In the genomic region with DNA sequence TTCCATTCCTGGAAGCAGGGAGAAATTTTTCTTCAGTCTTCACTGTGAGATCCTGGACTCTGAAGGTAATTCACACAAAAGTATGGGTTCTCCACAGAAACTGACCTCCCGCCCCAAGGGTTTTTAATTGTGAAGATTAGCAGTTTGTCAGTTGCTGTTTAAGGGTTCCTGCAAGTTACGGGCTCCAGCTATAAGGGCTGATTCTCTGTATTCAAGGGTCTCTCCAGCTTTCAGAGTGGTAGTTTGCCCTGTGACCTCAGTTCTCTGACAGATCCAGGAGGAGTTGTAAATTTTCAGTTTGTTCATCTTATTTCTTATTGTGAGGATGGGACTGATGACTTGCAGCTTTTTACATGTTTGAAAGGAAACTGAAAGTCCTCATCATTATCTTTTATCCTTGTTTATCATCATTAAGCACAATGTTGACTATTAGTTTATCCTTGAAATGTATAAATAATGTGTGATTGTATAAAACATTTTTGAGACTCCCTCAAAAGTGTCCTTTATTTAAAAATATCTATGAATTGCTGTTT, we compare ENCODE assay signal across 13 cellular contexts.
DNase-seq lines count a peak whose midpoint lies in the region; ATAC-seq and TF ChIP-seq lines count a peak whose summit lies in the region.
"Had no signal": no experiment of that assay in that cellular context is flagged by ENCODE, and none has a peak within 500 bp of the region (broad histone marks: within the 10 kb centered on the region; RNA-seq: fewer than 3 reads in every experiment).

No MANE protein-coding gene starts in this region.

- H3K27ac ChIP-seq in BLaER1 (peak overlapping the region; percentile 10), HEK293 (ENCODE audit: extremely low read depth, low read depth, low read length) (0 out of 2 replicates have a peak overlapping the region, but pooled peaks have one; percentile 32)
- H3K27ac ChIP-seq: GM23248 had no signal

- H3K27ac Mint-ChIP-seq in activated naive CD8-positive, alpha-beta T cell treated with anti-CD3 and anti-CD28 coated beads for 36 hours: peak overlapping the region; percentile 23
- H3K27ac Mint-ChIP-seq in mesothelial cell of epicardium: peak overlapping the region; percentile 75

- peaks cover 25% of the 10 kb centered on the region for H3K4me1 Mint-ChIP-seq in activated naive CD8-positive, alpha-beta T cell treated with anti-CD3 and anti-CD28 coated beads for 36 hours
- peaks cover 18% of the 10 kb centered on the region for H3K4me1 Mint-ChIP-seq in mesothelial cell of epicardium

- no peak for DNase-seq in activated naive CD8-positive, alpha-beta T cell treated with anti-CD3 and anti-CD28 coated beads for 36 hours
- no peak for DNase-seq in mesothelial cell of epicardium (ENCODE audit: low spot score in 2 of 2, unreplicated experiment in 2 of 2)
- DNase-seq in dermis blood vessel endothelial cell: no peak
- DNase-seq in lower leg skin (ENCODE audit: low spot score in 2 of 2): no peak
- DNase-seq: NCI-H2029, NCI-H82 had no signal

- no peaks in the 10 kb centered on the region for H3K27me3 ChIP-seq in BLaER1

- no peak overlapping the region for H3K9ac ChIP-seq in BLaER1
- H3K9ac ChIP-seq: GM23248 had no signal

- no peaks in the 10 kb centered on the region for H3K27me3 Mint-ChIP-seq in activated naive CD8-positive, alpha-beta T cell treated with anti-CD3 and anti-CD28 coated beads for 36 hours
- no peaks in the 10 kb centered on the region for H3K27me3 Mint-ChIP-seq in mesothelial cell of epicardium (ENCODE audit: low read depth)

- intact Hi-C loops in lower leg skin (cut with DNase I; ENCODE audit: low total_unique reads): no loop called here

- H3K4me3 Mint-ChIP-seq in activated naive CD8-positive, alpha-beta T cell treated with anti-CD3 and anti-CD28 coated beads for 36 hours: no peak overlapping the region
- no peak overlapping the region for H3K4me3 Mint-ChIP-seq in mesothelial cell of epicardium

- no peak for TF ChIP-seq POLR2A in lower leg skin (IDR thresholded peaks at IDR 0.05)

- POLR2A ChIA-PET in HEK293 (lab: Yijun Ruan, JAX): no interaction called here

- H3K4me1 ChIP-seq in BLaER1: peaks cover 14% of the 10 kb centered on the region; the same call in 1 of the 2 replicates
- peaks cover 11% of the 10 kb centered on the region for H3K4me1 ChIP-seq in HEK293 (ENCODE audit: control insufficient read depth, insufficient read depth, low read length)

- H3K36me3 ChIP-seq in BLaER1: peaks cover 72% of the 10 kb centered on the region
- peaks cover 4 to 27% of the 10 kb centered on the region in 2 experiments for H3K36me3 ChIP-seq in HEK293 (ENCODE audit: control insufficient read depth in 2 of 2, insufficient read depth in 1 of 2, low read length in 2 of 2)

- H4K20me1 ChIP-seq in BLaER1: no peaks in the 10 kb centered on the region; the same call in 1 of the 2 replicates

- H3K9me3 Mint-ChIP-seq in activated naive CD8-positive, alpha-beta T cell treated with anti-CD3 and anti-CD28 coated beads for 36 hours: peaks cover 3% of the 10 kb centered on the region
- H3K9me3 Mint-ChIP-seq in mesothelial cell of epicardium: peaks cover 11% of the 10 kb centered on the region

- CTCF ChIA-PET in HEK293 (lab: Yijun Ruan, JAX): no interaction called here

- peaks cover 56% of the 10 kb centered on the region for H3K36me3 Mint-ChIP-seq in activated naive CD8-positive, alpha-beta T cell treated with anti-CD3 and anti-CD28 coated beads for 36 hours
- peaks cover 46% of the 10 kb centered on the region for H3K36me3 Mint-ChIP-seq in mesothelial cell of epicardium

- no peak for ATAC-seq in HG03039 (IDR thresholded peaks at IDR 0.05; ENCODE audit: unreplicated experiment)
- ATAC-seq in HG02623 (IDR thresholded peaks at IDR 0.05; ENCODE audit: unreplicated experiment): no peak
- ATAC-seq: esophagus mucosa, sciatic nerve had no signal

- 98 to 100% methylated on average over 2 of the region's 2 CpGs for WGBS in lower leg skin, 2 donors

- H3K4me2 ChIP-seq in BLaER1: no peak overlapping the region

- TF ChIP-seq CTCF in HEK293 (tag by site-specific recombination; IDR thresholded peaks at IDR 0.05): no peak
- no peak for TF ChIP-seq CTCF in mesothelial cell of epicardium (IDR thresholded peaks at IDR 0.05; ENCODE audit: unreplicated experiment)
- TF ChIP-seq CTCF in lower leg skin (IDR thresholded peaks at IDR 0.05): no peak

- H3K9me3 ChIP-seq in BLaER1 (peaks cover 50% of the 10 kb centered on the region), HEK293 (ENCODE audit: control insufficient read depth, insufficient read depth, low read depth, low read length) (no peaks in the 10 kb centered on the region)

- H3K4me3 ChIP-seq in BLaER1 (no peak overlapping the region), HEK293 (ENCODE audit: low read depth, low read length) (no peak overlapping the region), lower leg skin (ENCODE audit: low read depth, poor library complexity, severe bottlenecking) (no peak overlapping the region)
- H3K4me3 ChIP-seq: GM23248 had no signal

TF ChIP-seq in HEK293, 187 proteins besides CTCF, POLR2A, EP300 and RAD21 (continues in another document):
- TF ChIP-seq ZBTB7A (tag by site-specific recombination; IDR thresholded peaks at IDR 0.05; ENCODE audit: low read depth): no peak
- no peak for TF ChIP-seq GLIS1 (tag by site-specific recombination; IDR thresholded peaks at IDR 0.05)
- TF ChIP-seq, protein P1, sequence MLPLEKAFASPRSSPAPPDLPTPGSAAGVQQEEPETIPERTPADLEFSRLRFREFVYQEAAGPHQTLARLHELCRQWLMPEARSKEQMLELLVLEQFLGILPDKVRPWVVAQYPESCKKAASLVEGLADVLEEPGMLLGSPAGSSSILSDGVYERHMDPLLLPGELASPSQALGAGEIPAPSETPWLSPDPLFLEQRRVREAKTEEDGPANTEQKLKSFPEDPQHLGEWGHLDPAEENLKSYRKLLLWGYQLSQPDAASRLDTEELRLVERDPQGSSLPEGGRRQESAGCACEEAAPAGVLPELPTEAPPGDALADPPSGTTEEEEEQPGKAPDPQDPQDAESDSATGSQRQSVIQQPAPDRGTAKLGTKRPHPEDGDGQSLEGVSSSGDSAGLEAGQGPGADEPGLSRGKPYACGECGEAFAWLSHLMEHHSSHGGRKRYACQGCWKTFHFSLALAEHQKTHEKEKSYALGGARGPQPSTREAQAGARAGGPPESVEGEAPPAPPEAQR (tag by site-specific recombination; IDR thresholded peaks at IDR 0.05): no peak
- no peak for TF ChIP-seq SCRT1 (tag by site-specific recombination; IDR thresholded peaks at IDR 0.05; ENCODE audit: borderline replicate concordance)
- TF ChIP-seq ZNF354C (tag by site-specific recombination; IDR thresholded peaks at IDR 0.05; ENCODE audit: borderline replicate concordance, low read depth): no peak
- no peak for TF ChIP-seq ZNF548 (tag by site-specific recombination; IDR thresholded peaks at IDR 0.05)
- TF ChIP-seq ZNF175 (tag by site-specific recombination; IDR thresholded peaks at IDR 0.05): no peak
- TF ChIP-seq, protein P2, sequence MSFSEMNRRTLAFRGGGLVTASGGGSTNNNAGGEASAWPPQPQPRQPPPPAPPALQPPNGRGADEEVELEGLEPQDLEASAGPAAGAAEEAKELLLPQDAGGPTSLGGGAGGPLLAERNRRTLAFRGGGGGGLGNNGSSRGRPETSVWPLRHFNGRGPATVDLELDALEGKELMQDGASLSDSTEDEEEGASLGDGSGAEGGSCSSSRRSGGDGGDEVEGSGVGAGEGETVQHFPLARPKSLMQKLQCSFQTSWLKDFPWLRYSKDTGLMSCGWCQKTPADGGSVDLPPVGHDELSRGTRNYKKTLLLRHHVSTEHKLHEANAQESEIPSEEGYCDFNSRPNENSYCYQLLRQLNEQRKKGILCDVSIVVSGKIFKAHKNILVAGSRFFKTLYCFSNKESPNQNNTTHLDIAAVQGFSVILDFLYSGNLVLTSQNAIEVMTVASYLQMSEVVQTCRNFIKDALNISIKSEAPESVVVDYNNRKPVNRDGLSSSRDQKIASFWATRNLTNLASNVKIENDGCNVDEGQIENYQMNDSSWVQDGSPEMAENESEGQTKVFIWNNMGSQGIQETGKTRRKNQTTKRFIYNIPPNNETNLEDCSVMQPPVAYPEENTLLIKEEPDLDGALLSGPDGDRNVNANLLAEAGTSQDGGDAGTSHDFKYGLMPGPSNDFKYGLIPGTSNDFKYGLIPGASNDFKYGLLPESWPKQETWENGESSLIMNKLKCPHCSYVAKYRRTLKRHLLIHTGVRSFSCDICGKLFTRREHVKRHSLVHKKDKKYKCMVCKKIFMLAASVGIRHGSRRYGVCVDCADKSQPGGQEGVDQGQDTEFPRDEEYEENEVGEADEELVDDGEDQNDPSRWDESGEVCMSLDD (tag by site-specific recombination; IDR thresholded peaks at IDR 0.05): no peak
- TF ChIP-seq ZNF404 (tag by site-specific recombination; IDR thresholded peaks at IDR 0.05): no peak
- TF ChIP-seq, protein P3, sequence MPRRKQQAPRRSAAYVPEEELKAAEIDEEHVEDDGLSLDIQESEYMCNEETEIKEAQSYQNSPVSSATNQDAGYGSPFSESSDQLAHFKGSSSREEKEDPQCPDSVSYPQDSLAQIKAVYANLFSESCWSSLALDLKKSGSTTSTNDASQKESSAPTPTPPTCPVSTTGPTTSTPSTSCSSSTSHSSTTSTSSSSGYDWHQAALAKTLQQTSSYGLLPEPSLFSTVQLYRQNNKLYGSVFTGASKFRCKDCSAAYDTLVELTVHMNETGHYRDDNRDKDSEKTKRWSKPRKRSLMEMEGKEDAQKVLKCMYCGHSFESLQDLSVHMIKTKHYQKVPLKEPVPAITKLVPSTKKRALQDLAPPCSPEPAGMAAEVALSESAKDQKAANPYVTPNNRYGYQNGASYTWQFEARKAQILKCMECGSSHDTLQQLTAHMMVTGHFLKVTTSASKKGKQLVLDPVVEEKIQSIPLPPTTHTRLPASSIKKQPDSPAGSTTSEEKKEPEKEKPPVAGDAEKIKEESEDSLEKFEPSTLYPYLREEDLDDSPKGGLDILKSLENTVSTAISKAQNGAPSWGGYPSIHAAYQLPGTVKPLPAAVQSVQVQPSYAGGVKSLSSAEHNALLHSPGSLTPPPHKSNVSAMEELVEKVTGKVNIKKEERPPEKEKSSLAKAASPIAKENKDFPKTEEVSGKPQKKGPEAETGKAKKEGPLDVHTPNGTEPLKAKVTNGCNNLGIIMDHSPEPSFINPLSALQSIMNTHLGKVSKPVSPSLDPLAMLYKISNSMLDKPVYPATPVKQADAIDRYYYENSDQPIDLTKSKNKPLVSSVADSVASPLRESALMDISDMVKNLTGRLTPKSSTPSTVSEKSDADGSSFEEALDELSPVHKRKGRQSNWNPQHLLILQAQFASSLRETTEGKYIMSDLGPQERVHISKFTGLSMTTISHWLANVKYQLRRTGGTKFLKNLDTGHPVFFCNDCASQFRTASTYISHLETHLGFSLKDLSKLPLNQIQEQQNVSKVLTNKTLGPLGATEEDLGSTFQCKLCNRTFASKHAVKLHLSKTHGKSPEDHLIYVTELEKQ (tag by site-specific recombination; IDR thresholded peaks at IDR 0.05; ENCODE audit: borderline replicate concordance): no peak
- TF ChIP-seq ZNF433 (tag by site-specific recombination; IDR thresholded peaks at IDR 0.05; ENCODE audit: low read depth): no peak
- TF ChIP-seq ZNF571 (tag by site-specific recombination; IDR thresholded peaks at IDR 0.05): no peak
- no peak for TF ChIP-seq ZNF214 (tag by site-specific recombination; IDR thresholded peaks at IDR 0.05; ENCODE audit: borderline replicate concordance)
